In the genomic region with DNA sequence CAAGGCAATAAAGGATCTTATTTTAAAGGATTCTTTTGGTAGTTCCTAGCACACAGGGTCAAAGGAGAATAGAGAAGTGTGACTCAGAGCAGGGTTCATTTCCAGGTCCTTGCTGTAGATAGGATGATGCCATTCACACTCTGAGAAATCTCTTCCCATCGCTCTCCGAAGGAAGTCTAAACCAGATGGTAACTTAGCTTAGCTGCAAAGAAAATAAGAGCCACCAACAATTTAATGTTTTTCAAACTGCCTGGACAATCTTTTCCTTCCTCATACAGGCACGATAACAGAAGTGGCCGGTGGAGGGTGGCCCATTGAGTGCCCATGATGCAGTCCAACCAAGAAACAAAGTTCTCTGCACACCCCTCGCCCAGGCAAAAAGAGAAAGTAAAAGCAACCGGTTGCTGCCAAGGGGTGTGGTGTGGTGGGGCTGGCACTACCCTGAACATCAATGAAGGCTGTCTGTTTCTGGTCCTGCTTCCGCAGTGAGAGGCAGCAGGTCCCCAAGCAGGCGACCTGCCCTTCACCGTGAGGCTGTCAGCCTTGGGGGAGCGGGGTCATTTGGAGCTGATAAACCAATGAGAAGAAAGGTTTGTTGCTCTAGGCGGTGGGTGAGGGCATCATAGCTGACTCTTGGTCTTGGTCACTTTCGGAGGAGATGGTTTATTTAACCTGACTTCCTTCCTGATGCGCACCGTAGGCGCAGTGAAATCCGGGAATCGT, we compare ENCODE assay signal across 8 cellular contexts. TPM values are rescaled to one million over a fixed set of nuclear protein-coding genes. Genes with fewer than 3 reads are reported as not detected.
A peak's percentile ranks its signal among the peaks of the same experiment; 100 is the strongest.
DNase-seq lines count a peak whose midpoint lies in the region; ATAC-seq, FAIRE-seq and TF ChIP-seq lines count a peak whose summit lies in the region.

No MANE protein-coding gene starts in this region.

- SMC1A ChIA-PET in GM12878 (lab: Charles Lee; ENCODE audit: uncharacterized antibody, unreplicated experiment), result interaction anchor here (46.3 to 51.7 kb wide), 2 partner anchors 2 to 16 kb away, joined by 1536 read pairs; partner anchors contain the start of gene LY75

- H3K4me3 Mint-ChIP-seq in T-cell, result peak overlapping the region; percentile 97 to 100 (median 99)

- peak overlapping the region; percentile 94 for H3K4me2 ChIP-seq in GM12878 (ENCODE audit: control insufficient read depth, insufficient read depth)

- H3K27ac Mint-ChIP-seq in T-cell, result peak overlapping the region; percentile 99

- intact Hi-C loops in GM12878 (cut with micrococcal nuclease; ENCODE audit: unreplicated experiment), result loop anchor here (1.0 to 2.0 kb wide), 2 partner anchors 19 to 59 kb away; no protein-coding TSS in a partner anchor

- TF ChIP-seq POLR2A in GM12878 (IDR thresholded peaks at IDR 0.05; ENCODE audit: low read depth, low read length), result peak; percentile 59

- H3K9me3 Mint-ChIP-seq in T-cell, result no peaks in the 10 kb centered on the region

- FAIRE-seq in GM12878 (lab: Jason Lieb, UNC), result no peak

- peaks cover 41 to 48% (median 44%) of the 10 kb centered on the region in 3 donors for H3K4me1 Mint-ChIP-seq in T-cell

- H3K4me3 ChIP-seq in GM12878, result peak overlapping the region; percentile 94

- in situ Hi-C loops in GM12878 (cut with MboI), result no loop called here

- TF ChIP-seq EP300 in GM12878 (IDR thresholded peaks at IDR 0.05; ENCODE audit: borderline replicate concordance in 1 of 2, control insufficient read depth in 1 of 2, low read depth in 2 of 2, low read length in 2 of 2), result no peak

- no peaks in the 10 kb centered on the region for H3K9me3 ChIP-seq in GM12878 (replicated peaks; ENCODE audit: control insufficient read depth, insufficient read depth, low read length)

- peaks cover 11% of the 10 kb centered on the region for H3K36me3 Mint-ChIP-seq in T-cell

- RAD21 ChIA-PET in GM12878 (lab: Charles Lee; ENCODE audit: unreplicated experiment), result interaction anchor here (1.0 to 11.6 kb wide), 8 partner anchors 8 to 36 kb away, joined by 3 to 137 read pairs (median 10); no protein-coding TSS in a partner anchor

- peak overlapping the region; percentile 83 for H3K27ac ChIP-seq in GM12878 (ENCODE audit: control insufficient read depth, insufficient read depth)

- H3K4me1 ChIP-seq in GM12878 (ENCODE audit: control insufficient read depth, insufficient read depth, low read length), result peaks cover 33% of the 10 kb centered on the region

- ATAC-seq in GM18520 (IDR thresholded peaks at IDR 0.05; ENCODE audit: unreplicated experiment), result peak; percentile 27
- ATAC-seq in HG02943 (IDR thresholded peaks at IDR 0.05; ENCODE audit: low read depth, unreplicated experiment), result peak; percentile 48
- ATAC-seq in T-cell (replicated peaks in 1 of 4), result peak; percentile 67 to 74 (median 70)
- ATAC-seq in GM12878, result peak; percentile 55

- no peaks in the 10 kb centered on the region for H3K27me3 Mint-ChIP-seq in T-cell

- peak; percentile 29 to 75 (median 61) for DNase-seq in T-cell
- DNase-seq in GM12878 (ENCODE audit: low read depth, low spot score), result no peak
- peak; percentile 41 to 68 for DNase-seq in lung microvascular endothelial cell (ENCODE audit: low read depth in 2 of 2)
- DNase-seq in stimulated activated CD8-positive, alpha-beta memory T cell treated with anti-CD3 and anti-CD28 coated beads, Interleukin-4, amount 100 ng/mL, for 24 hours (ENCODE audit: low read depth), result peak; percentile 12
- DNase-seq in putamen (ENCODE audit: low spot score), result no peak
- no peak for DNase-seq in amniotic stem cell (lab: John Stamatoyannopoulos, UW)

- peaks cover 57% of the 10 kb centered on the region for H3K79me2 ChIP-seq in GM12878 (ENCODE audit: control insufficient read depth, insufficient read depth, low read length)

- TF ChIP-seq RAD21 in GM12878 (IDR thresholded peaks at IDR 0.05; ENCODE audit: insufficient read depth, low read depth, low read length), result no peak

- H3K27me3 ChIP-seq in GM12878 (replicated peaks in 1 of 2; ENCODE audit: control insufficient read depth in 2 of 2, insufficient read depth in 2 of 2, low read length in 1 of 2), result no peaks in the 10 kb centered on the region

- no TSS peak for BruUV-seq in GM12878 (replicated peaks; lab: Mats Ljungman, UMichigan)

- POLR2A ChIA-PET in T-cell (lab: Charles Lee) (interaction anchor here in 1 of 2 donors (0.6 to 1.0 kb wide), 2 partner anchors 189 to 190 kb away, joined by 3 read pairs; no protein-coding TSS in a partner anchor), GM12878 (lab: Charles Lee) (interaction anchor here (1.0 to 46.2 kb wide), 5 partner anchors 4 to 191 kb away, joined by 3 to 840 read pairs (median 22); partner anchors contain the start of genes LY75 and MARCHF7)

- H3K9ac ChIP-seq in GM12878 (ENCODE audit: control insufficient read depth, insufficient read depth, low read length), result peak overlapping the region; percentile 79

- under 1% methylated on average over 17 of the region's 17 CpGs for WGBS in GM12878 (ENCODE audit: insufficient coverage, insufficient replicate concordance, low lambda C conversion rate, missing lambda C conversion rate)

- H2AFZ ChIP-seq in GM12878 (ENCODE audit: control insufficient read depth, low read depth, low read length), result peak overlapping the region; percentile 55

- no peaks in the 10 kb centered on the region for H4K20me1 ChIP-seq in GM12878 (ENCODE audit: control insufficient read depth, insufficient read depth)

- no peak for TF ChIP-seq CTCF in GM12878 (IDR thresholded peaks at IDR 0.05 in 2 of 3, conservative IDR thresholded peaks at IDR 0.05 in 1 of 3; ENCODE audit: control insufficient read depth in 2 of 3, extremely low read depth in 1 of 3, insufficient read depth in 1 of 3, low read depth in 3 of 3, low read length in 3 of 3)

- CTCF ChIA-PET in T-cell (lab: Charles Lee), result no interaction called here
- CTCF ChIA-PET in GM12878 (lab: Yijun Ruan, JAX), result interaction anchor here (0.7 to 22.7 kb wide), 5 partner anchors 11 to 35 kb away, joined by 3 to 335 read pairs (median 4); no protein-coding TSS in a partner anchor

- peaks cover 0 to 11% of the 10 kb centered on the region in 2 experiments; a peak in 3 of 4 replicates for H3K36me3 ChIP-seq in GM12878 (ENCODE audit: control insufficient read depth in 2 of 2, insufficient read depth in 2 of 2, low read length in 1 of 2)

TF ChIP-seq in GM12878, 131 proteins besides CTCF, POLR2A, EP300 and RAD21 (continues in another document):
- TF ChIP-seq PKNOX1 (IDR thresholded peaks at IDR 0.05) (peak; percentile 64), FOXM1 (IDR thresholded peaks at IDR 0.05; ENCODE audit: low read depth, low read length) (no peak), BHLHE40 (IDR thresholded peaks at IDR 0.05; ENCODE audit: borderline replicate concordance in 1 of 2, low read depth in 2 of 2, low read length in 1 of 2) (0 out of 4 replicates have a peak, but pooled peaks of 1 of the 2 experiments have one; percentile 9), TAF1 (IDR thresholded peaks at IDR 0.05; ENCODE audit: borderline replicate concordance, low read depth, low read length) (0 out of 2 replicates have a peak, but pooled peaks have one; percentile 26), RCOR1 (conservative IDR thresholded peaks at IDR 0.05; ENCODE audit: low read depth, low read length) (0 out of 2 replicates have a peak, but pooled peaks have one; percentile 4), SMAD5 (IDR thresholded peaks at IDR 0.05; ENCODE audit: low read depth) (peak; percentile 64; the same call in 1 of the 2 replicates), WRNIP1 (IDR thresholded peaks at IDR 0.05; ENCODE audit: borderline replicate concordance, low read depth, low read length) (no peak; the same call in 1 of the 2 replicates), SIN3A (IDR thresholded peaks at IDR 0.05; ENCODE audit: low read depth, low read length) (peak; percentile 55; the same call in 1 of the 2 replicates), CHD4 (IDR thresholded peaks at IDR 0.05) (no peak)

RNA-seq across cellular contexts. Expression of gene LY75, which starts 1.0 kb away (rescaled TPM):
- total RNA-seq in T-cell (10 to 100 TPM; 35.3 to 52.2 (median 41.7) TPM), GM12878 (2014; rRNA removed) (89.9 and 105 TPM in 2 replicates), GM12878 (2014; rRNA removed; fragmentation: Illumina TruSeq; extraction: Trizol) (91.0 and 96.4 TPM in 2 replicates), GM12878 (2021) (61.1 and 65.2 TPM in 2 replicates), lung microvascular endothelial cell (7.4 and 8.7 TPM in 2 replicates)
- 524 and 549 TPM in 2 replicates for total RNA-seq in GM12878 (2013; cell fraction: nucleolus; rRNA removed)
- 29.9 TPM for polyA plus RNA-seq in GM12878 (2011; ENCODE audit: low read depth)
- polyA plus RNA-seq in GM12878 (2011; rRNA removed) (112 and 124 TPM in 2 replicates), GM12878 (2014; fragmentation: Illumina TruSeq; extraction: Trizol) (87.3 and 115 TPM in 2 replicates), GM12878 (2014; fragmentation: Nextera tagmentation; extraction: Ambion mirVana) (10 to 100 TPM; 17.6 to 17.8 TPM), GM12878 (2014; rRNA removed) (52.2 and 64.8 TPM in 2 replicates), GM12878 (2016; fragmentation: Nextera tagmentation; extraction: Ambion mirVana) (10 to 100 TPM; 48.7 to 55.4 TPM)
- polyA plus RNA-seq in GM12878 (2011; cell fraction: cytosol; rRNA removed), result 69.4 and 74.5 TPM in 2 replicates
- 69.0 and 84.1 TPM in 2 replicates for polyA plus RNA-seq in GM12878 (2011; cell fraction: nucleus; rRNA removed)
- 35.4 and 61.7 TPM in 2 replicates for polyA plus RNA-seq in GM12878 (2012)
- polyA minus RNA-seq in GM12878 (2011; rRNA and poly(A)+ RNA removed), result 155 and 171 TPM in 2 replicates
- 26.6 and 28.9 TPM in 2 replicates for polyA minus RNA-seq in GM12878 (2011; cell fraction: cytosol; rRNA and poly(A)+ RNA removed)
- polyA minus RNA-seq in GM12878 (2011; cell fraction: nucleus; rRNA and poly(A)+ RNA removed), result 178 and 224 TPM in 2 replicates

Comparison
In these comparisons a context has a peak if more than half of its experiments do, and no peak if none do; other contexts are left out.
1. DNase-seq: peak in T-cell (34 of 34), lung microvascular endothelial cell (2 of 2) and stimulated activated CD8-positive, alpha-beta memory T cell treated with anti-CD3 and anti-CD28 coated beads, Interleukin-4, amount 100 ng/mL, for 24 hours (single experiment); none in GM12878 (single experiment), putamen (single experiment) and amniotic stem cell (single experiment).
2. Peak in every context shown above with its lines, with median percentiles within 50 percentile points of each other: ATAC-seq.